In genomic region chr3:112873632-112874031, GRCh38 we compare ENCODE assay signal across 12 cellular contexts.
DNase-seq lines count a peak whose midpoint lies in the region; ATAC-seq lines count a peak whose summit lies in the region.
"Had no signal": no experiment of that assay in that cellular context is flagged by ENCODE, and none has a peak within 500 bp of the region (broad histone marks: within the 10 kb centered on the region; RNA-seq: fewer than 3 reads in every experiment).

No MANE protein-coding gene starts in this region.

- H3K9me3 Mint-ChIP-seq in stimulated activated naive B cell treated with anti-CD40 and anti-IgM and Interleukin-4, amounts not matched to agents 10 μg/mL and 1 μg/mL and 100 μg/mL, for 72 hours: peaks cover 12 to 18% of the 10 kb centered on the region in 2 donors
- peaks cover 14% of the 10 kb centered on the region for H3K9me3 Mint-ChIP-seq in stimulated activated effector memory CD8-positive, alpha-beta T cell treated with anti-CD3 and anti-CD28 coated beads, Interleukin-12 subunit alpha, Interleukin-12 subunit beta, amount 100 ng/mL, for 72 hours

- ATAC-seq in HG02798 (IDR thresholded peaks at IDR 0.05; ENCODE audit: poor library complexity, unreplicated experiment): peak; percentile 68
- ATAC-seq in HG03520 (IDR thresholded peaks at IDR 0.05; ENCODE audit: unreplicated experiment): peak; percentile 74
- ATAC-seq in stimulated activated naive B cell treated with anti-CD40 and anti-IgM and Interleukin-4, amounts not matched to agents 10 μg/mL and 1 μg/mL and 100 μg/mL, for 72 hours (replicated peaks): peak; percentile 87 to 92
- ATAC-seq in stimulated activated effector memory CD8-positive, alpha-beta T cell treated with anti-CD3 and anti-CD28 coated beads, Interleukin-12 subunit alpha, Interleukin-12 subunit beta, amount 100 ng/mL, for 72 hours: no peak
- ATAC-seq: activated T-cell treated with anti-CD3 and anti-CD28 coated beads, Interleukin-2, amount 50 U/mL, for 72 hours had no signal

- peaks cover 14 to 16% of the 10 kb centered on the region in 2 donors for H3K36me3 Mint-ChIP-seq in stimulated activated naive B cell treated with anti-CD40 and anti-IgM and Interleukin-4, amounts not matched to agents 10 μg/mL and 1 μg/mL and 100 μg/mL, for 72 hours
- H3K36me3 Mint-ChIP-seq in stimulated activated effector memory CD8-positive, alpha-beta T cell treated with anti-CD3 and anti-CD28 coated beads, Interleukin-12 subunit alpha, Interleukin-12 subunit beta, amount 100 ng/mL, for 72 hours: peaks cover 5% of the 10 kb centered on the region

- H3K27me3 Mint-ChIP-seq in stimulated activated naive B cell treated with anti-CD40 and anti-IgM and Interleukin-4, amounts not matched to agents 10 μg/mL and 1 μg/mL and 100 μg/mL, for 72 hours: no peaks in the 10 kb centered on the region

- H3K4me3 Mint-ChIP-seq in stimulated activated naive B cell treated with anti-CD40 and anti-IgM and Interleukin-4, amounts not matched to agents 10 μg/mL and 1 μg/mL and 100 μg/mL, for 72 hours: peak overlapping the region; percentile 37 to 49
- H3K4me3 Mint-ChIP-seq in stimulated activated effector memory CD8-positive, alpha-beta T cell treated with anti-CD3 and anti-CD28 coated beads, Interleukin-12 subunit alpha, Interleukin-12 subunit beta, amount 100 ng/mL, for 72 hours: no peak overlapping the region
- H3K4me3 Mint-ChIP-seq: activated T-cell treated with anti-CD3 and anti-CD28 coated beads, Interleukin-2, amount 50 U/mL, for 72 hours had no signal

- H3K4me1 Mint-ChIP-seq in stimulated activated naive B cell treated with anti-CD40 and anti-IgM and Interleukin-4, amounts not matched to agents 10 μg/mL and 1 μg/mL and 100 μg/mL, for 72 hours: peaks cover 23 to 48% of the 10 kb centered on the region in 2 donors
- peaks cover 6% of the 10 kb centered on the region for H3K4me1 Mint-ChIP-seq in stimulated activated effector memory CD8-positive, alpha-beta T cell treated with anti-CD3 and anti-CD28 coated beads, Interleukin-12 subunit alpha, Interleukin-12 subunit beta, amount 100 ng/mL, for 72 hours

- peak; percentile 23 for DNase-seq in SIG-M5 treated with dmso at 0.1 percent for 504 hours (lab: John Stamatoyannopoulos, UW; ENCODE audit: unreplicated experiment)
- DNase-seq in SIG-M5 (lab: John Stamatoyannopoulos, UW): no peak
- DNase-seq in stimulated activated naive B cell treated with anti-CD40 and anti-IgM and Interleukin-4, amounts not matched to agents 10 μg/mL and 1 μg/mL and 100 μg/mL, for 72 hours: no peak
- no peak for DNase-seq in NCI-H1417 (lab: John Stamatoyannopoulos, UW)
- DNase-seq in stimulated activated effector memory CD8-positive, alpha-beta T cell treated with anti-CD3 and anti-CD28 coated beads, Interleukin-12 subunit alpha, Interleukin-12 subunit beta, amount 100 ng/mL, for 72 hours (ENCODE audit: low spot score in 2 of 2): no peak
- DNase-seq in stimulated activated CD4-positive, alpha-beta T cell treated with anti-CD3 and anti-CD28 coated beads, Interleukin-12 subunit alpha, Interleukin-12 subunit beta, amount 100 ng/mL, for 4 hours: no peak
- DNase-seq: 8988T; activated T-cell treated with anti-CD3 and anti-CD28 coated beads, Interleukin-2, amount 50 U/mL, for 72 hours; OCI-M1; stimulated activated CD4-positive, alpha-beta T cell treated with anti-CD3 and anti-CD28 coated beads, Interleukin-15, amount 100 ng/mL, for 24 hours had no signal

- H3K27ac Mint-ChIP-seq in stimulated activated naive B cell treated with anti-CD40 and anti-IgM and Interleukin-4, amounts not matched to agents 10 μg/mL and 1 μg/mL and 100 μg/mL, for 72 hours: peak overlapping the region; percentile 63
- no peak overlapping the region for H3K27ac Mint-ChIP-seq in stimulated activated effector memory CD8-positive, alpha-beta T cell treated with anti-CD3 and anti-CD28 coated beads, Interleukin-12 subunit alpha, Interleukin-12 subunit beta, amount 100 ng/mL, for 72 hours
- H3K27ac Mint-ChIP-seq: activated T-cell treated with anti-CD3 and anti-CD28 coated beads, Interleukin-2, amount 50 U/mL, for 72 hours had no signal
